ENCODE assay signal across 13 cellular contexts in genomic region chrX:6748595-6748994, GRCh38.
"Had no signal": no experiment of that assay in that cellular context is flagged by ENCODE, and none has a peak within 500 bp of the region (broad histone marks: within the 10 kb centered on the region; RNA-seq: fewer than 3 reads in every experiment).

No MANE protein-coding gene starts in this region.

- H3K27ac ChIP-seq: ascending aorta, foreskin keratinocyte, neutrophil, right atrium auricular region, skin epidermis, thyroid gland, vagina had no signal

- H3K27me3 ChIP-seq: ascending aorta, foreskin keratinocyte, neutrophil, right atrium auricular region, thyroid gland, vagina had no signal

- H3K4me3 ChIP-seq: ascending aorta, right atrium auricular region, skin epidermis, thyroid gland, vagina had no signal

- H3K36me3 ChIP-seq: ascending aorta, neutrophil, right atrium auricular region, thyroid gland, vagina had no signal

- H3K4me1 ChIP-seq: ascending aorta, foreskin keratinocyte, right atrium auricular region, thyroid gland, vagina had no signal

- ATAC-seq: activated CD8-positive, alpha-beta T cell treated with anti-CD3 and anti-CD28 coated beads, Interleukin-2, amount 10 ng/mL, durations not matched to agents 7 days and 5 days; foreskin keratinocyte; left colon; naive thymus-derived CD8-positive, alpha-beta T cell; WTC11 had no signal

- H3K9me3 ChIP-seq: ascending aorta, neutrophil, right atrium auricular region, thyroid gland, vagina had no signal

- DNase-seq: activated CD4-positive, alpha-beta T cell treated with anti-CD3 and anti-CD28 coated beads for 48 hours; activated CD8-positive, alpha-beta T cell treated with anti-CD3 and anti-CD28 coated beads, Interleukin-2, amount 10 ng/mL, durations not matched to agents 7 days and 5 days; activated naive CD4-positive, alpha-beta T cell; foreskin keratinocyte; left colon; naive thymus-derived CD8-positive, alpha-beta T cell; thyroid gland had no signal
